In the genomic region with DNA sequence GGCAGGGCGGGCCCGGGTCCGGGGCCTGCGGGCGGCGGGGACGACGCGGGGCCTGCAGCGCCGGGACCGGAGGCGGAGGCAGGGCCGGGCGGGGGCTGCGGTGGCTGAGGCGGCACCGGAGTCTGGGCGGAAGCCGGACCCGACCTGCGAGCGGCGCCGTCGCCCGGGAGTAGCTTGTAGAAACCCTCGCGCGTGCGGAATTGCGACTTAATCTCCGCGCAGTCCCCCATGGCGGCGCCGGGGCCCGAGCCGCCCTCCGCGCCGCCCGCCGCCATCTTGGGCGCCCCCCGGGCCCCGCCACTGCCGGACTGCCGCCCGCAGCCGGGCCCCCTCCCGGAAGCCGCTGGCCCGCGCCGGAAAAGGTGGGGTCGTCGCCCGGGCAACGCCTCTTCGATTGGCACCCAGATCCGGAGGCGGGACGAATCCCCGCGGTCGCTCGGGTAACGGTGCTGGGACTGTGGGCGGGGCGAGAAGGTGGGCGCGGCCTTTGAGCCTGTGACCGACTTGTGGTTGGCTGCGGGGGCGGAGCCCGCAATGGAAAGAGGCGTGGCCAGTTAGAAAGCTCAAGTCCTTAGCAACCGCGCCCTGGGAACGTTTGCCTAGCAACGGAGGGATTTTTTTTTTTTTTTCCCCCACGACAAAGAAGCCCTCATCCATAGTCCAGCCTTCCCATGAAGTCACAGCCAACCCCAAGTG, we compare ENCODE assay signal across 8 cellular contexts. TPM values are rescaled to one million over a fixed set of nuclear protein-coding genes. Genes with fewer than 3 reads are reported as not detected.
DNase-seq lines count a peak whose midpoint lies in the region; ATAC-seq, FAIRE-seq and TF ChIP-seq lines count a peak whose summit lies in the region.

A gene with protein sequence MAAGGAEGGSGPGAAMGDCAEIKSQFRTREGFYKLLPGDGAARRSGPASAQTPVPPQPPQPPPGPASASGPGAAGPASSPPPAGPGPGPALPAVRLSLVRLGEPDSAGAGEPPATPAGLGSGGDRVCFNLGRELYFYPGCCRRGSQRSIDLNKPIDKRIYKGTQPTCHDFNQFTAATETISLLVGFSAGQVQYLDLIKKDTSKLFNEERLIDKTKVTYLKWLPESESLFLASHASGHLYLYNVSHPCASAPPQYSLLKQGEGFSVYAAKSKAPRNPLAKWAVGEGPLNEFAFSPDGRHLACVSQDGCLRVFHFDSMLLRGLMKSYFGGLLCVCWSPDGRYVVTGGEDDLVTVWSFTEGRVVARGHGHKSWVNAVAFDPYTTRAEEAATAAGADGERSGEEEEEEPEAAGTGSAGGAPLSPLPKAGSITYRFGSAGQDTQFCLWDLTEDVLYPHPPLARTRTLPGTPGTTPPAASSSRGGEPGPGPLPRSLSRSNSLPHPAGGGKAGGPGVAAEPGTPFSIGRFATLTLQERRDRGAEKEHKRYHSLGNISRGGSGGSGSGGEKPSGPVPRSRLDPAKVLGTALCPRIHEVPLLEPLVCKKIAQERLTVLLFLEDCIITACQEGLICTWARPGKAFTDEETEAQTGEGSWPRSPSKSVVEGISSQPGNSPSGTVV (minus strand): TSS at position 364 of the 696 bp plus-strand sequence. CDS start 89 bp downstream, at position 275.

- TF ChIP-seq CTCF in D721Med (IDR thresholded peaks at IDR 0.05; ENCODE audit: insufficient read depth, missing control alignments) (no peak), IMR-90 (conservative IDR thresholded peaks at IDR 0.05; ENCODE audit: low read depth, low read length) (no peak), epithelial cell of proximal tubule (conservative IDR thresholded peaks at IDR 0.05; ENCODE audit: low read depth, low read length) (no peak)

- H2AFZ ChIP-seq in IMR-90 (replicated peaks; ENCODE audit: low read length, poor library complexity): peak within 1 kb of the TSS; percentile 94

- peak within 1 kb of the TSS; percentile 94 for H3K14ac ChIP-seq in IMR-90 (replicated peaks; ENCODE audit: low read depth, low read length)

- H4K8ac ChIP-seq in IMR-90 (ENCODE audit: low read depth in 2 of 2, low read length in 2 of 2): peak within 1 kb of the TSS; percentile 50 to 90; a peak in 2 of 4 replicates

- peak within 1 kb of the TSS; percentile 86 for H3K4ac ChIP-seq in IMR-90 (ENCODE audit: low read depth, low read length)

- H2AK5ac ChIP-seq in IMR-90 (ENCODE audit: low read depth, low read length): peak within 1 kb of the TSS; percentile 98

- intact Hi-C loops in IMR-90 (cut with micrococcal nuclease): no loop called here

- peak within 1 kb of the TSS; percentile 90 for H3K23ac ChIP-seq in IMR-90 (ENCODE audit: low read depth, low read length)

- peak within 1 kb of the TSS; percentile 70 for H4K91ac ChIP-seq in IMR-90 (ENCODE audit: insufficient read depth, low read depth, low read length)

- FAIRE-seq in D721Med (lab: Jason Lieb, UNC): peak; percentile 38

- POLR2A ChIA-PET in IMR-90 (lab: Charles Lee; ENCODE audit: unreplicated experiment): interaction anchor here (0.6 to 1.5 kb wide), 6 partner anchors 8 to 155 kb away, joined by 3 to 13 read pairs (median 6); a partner anchor contains a TSS

- peaks cover 4% of the 10 kb centered on the region; the same call in 1 of the 2 replicates for H4K20me1 ChIP-seq in IMR-90 (ENCODE audit: insufficient read depth, low read length)

- peak within 1 kb of the TSS; percentile 77 for H2BK5ac ChIP-seq in IMR-90 (ENCODE audit: low read depth, low read length, poor library complexity, severe bottlenecking)

- H2BK20ac ChIP-seq in IMR-90 (ENCODE audit: low read depth, low read length): no peak within 1 kb of the TSS

- DNase-seq in D721Med (ENCODE audit: insufficient read length, low spot score) (peak; percentile 93), IMR-90 (peak; percentile 98), OCI-M1 (lab: John Stamatoyannopoulos, UW) (peak; percentile 99), activated T-cell treated with anti-CD3 and anti-CD28 coated beads for 48 hours (ENCODE audit: low read depth) (peak; percentile 99), epithelial cell of proximal tubule (ENCODE audit: low read depth) (peak; percentile 78)
- DNase-seq in stimulated activated CD8-positive, alpha-beta memory T cell treated with anti-CD3 and anti-CD28 coated beads, Interleukin-4, amount 100 ng/mL, for 48 hours: peak; percentile 100

- H3K56ac ChIP-seq in IMR-90 (ENCODE audit: extremely low read depth, insufficient read depth, low read length): peak within 1 kb of the TSS; percentile 83

- H3K4me1 ChIP-seq in IMR-90 (ENCODE audit: control insufficient read depth, insufficient read depth, low read length): peaks cover 6% of the 10 kb centered on the region
- peaks cover 19 to 22% of the 10 kb centered on the region in 2 donors for H3K4me1 ChIP-seq in mucosa of rectum (ENCODE audit: control insufficient read depth in 2 of 2, insufficient read depth in 2 of 2, low read length in 2 of 2)

- H3K9me1 ChIP-seq in IMR-90 (ENCODE audit: insufficient read depth, low read length): peaks cover 5% of the 10 kb centered on the region

- H2BK120ac ChIP-seq in IMR-90 (ENCODE audit: low read depth, low read length): peak within 1 kb of the TSS; percentile 36; the same call in 1 of the 2 replicates

- peak within 1 kb of the TSS; percentile 98 for H3K4me2 ChIP-seq in IMR-90 (ENCODE audit: low read depth, low read length)

- no peak within 1 kb of the TSS; the same call in 1 of the 2 replicates for H3K18ac ChIP-seq in IMR-90 (ENCODE audit: low read depth, low read length)

- CTCF ChIA-PET in IMR-90 (lab: Yijun Ruan, JAX): no interaction called here

- H3K27me3 ChIP-seq in IMR-90 (ENCODE audit: control insufficient read depth, insufficient read depth, low read length) (no peaks in the 10 kb centered on the region), mucosa of rectum (ENCODE audit: control insufficient read depth in 2 of 2, insufficient read depth in 2 of 2, low read length in 2 of 2) (no peaks in the 10 kb centered on the region)

- in situ Hi-C loops in IMR-90 (cut with MboI; ENCODE audit: low sequenced_read_pairs): no loop called here

- TF ChIP-seq RAD21 in IMR-90 (IDR thresholded peaks at IDR 0.05; ENCODE audit: low read length): no peak

- peak within 1 kb of the TSS; percentile 90 for H3K9ac ChIP-seq in IMR-90 (ENCODE audit: low read depth, low read length)
- peak within 1 kb of the TSS; percentile 65 to 75 for H3K9ac ChIP-seq in mucosa of rectum (ENCODE audit: low read depth in 1 of 2, low read length in 2 of 2)

- peak within 1 kb of the TSS; percentile 54 for H4K5ac ChIP-seq in IMR-90 (ENCODE audit: low read depth, low read length)

- H3K9me3 ChIP-seq in IMR-90 (ENCODE audit: control insufficient read depth, insufficient read depth, low read length) (no peaks in the 10 kb centered on the region), mucosa of rectum (ENCODE audit: control insufficient read depth in 2 of 2, low read length in 2 of 2) (no peaks in the 10 kb centered on the region)

- ATAC-seq in GM21526 (IDR thresholded peaks at IDR 0.05; ENCODE audit: low FRiP score, unreplicated experiment) (peak; percentile 73), IMR-90 (ENCODE audit: low read depth) (peak; percentile 99)

- H3K4me3 ChIP-seq in IMR-90 (ENCODE audit: insufficient read depth, low read depth, low read length): peak within 1 kb of the TSS; percentile 82
- peak within 1 kb of the TSS; percentile 97 for H3K4me3 ChIP-seq in epithelial cell of proximal tubule (ENCODE audit: low read depth, low read length)
- peak within 1 kb of the TSS; percentile 76 to 83 for H3K4me3 ChIP-seq in mucosa of rectum (ENCODE audit: low read length in 2 of 2)

- H3K36me3 ChIP-seq in IMR-90 (ENCODE audit: control insufficient read depth, insufficient read depth, low read length) (peaks cover 21% of the 10 kb centered on the region), mucosa of rectum (ENCODE audit: control insufficient read depth in 2 of 2, insufficient read depth in 2 of 2, low read length in 2 of 2) (peaks cover 7 to 16% of the 10 kb centered on the region in 2 donors)

- dilution Hi-C loops in IMR-90 (cut with HindIII; ENCODE audit: low sequenced_read_pairs, unreplicated experiment): no loop called here

- no peak within 1 kb of the TSS for H2BK15ac ChIP-seq in IMR-90 (ENCODE audit: low read depth, low read length)

- WGBS in IMR-90 (ENCODE audit: extremely low coverage in 2 of 2, insufficient read length in 1 of 2), 2 experiments: 0% methylated on average over 49 of the region's 83 CpGs; no CpG with 5 or more reads in 1 of the 2 experiments

- H3K79me1 ChIP-seq in IMR-90 (ENCODE audit: low read depth in 1 of 2, low read length in 2 of 2): peaks cover 13 to 41% of the 10 kb centered on the region in 2 experiments

- peak; percentile 88 for TF ChIP-seq POLR2A in IMR-90 (IDR thresholded peaks at IDR 0.05; ENCODE audit: low read depth, low read length)

- TSS peak; percentile 23 for BruUV-seq in IMR-90 (replicated peaks; lab: Mats Ljungman, UMichigan)

- H3K27ac ChIP-seq in IMR-90 (ENCODE audit: insufficient read depth, low read length) (peak within 1 kb of the TSS; percentile 84), mucosa of rectum (ENCODE audit: low read depth in 2 of 2, low read length in 2 of 2) (peak within 1 kb of the TSS in 1 of 2 donors; percentile 0)

- H2AK9ac ChIP-seq in IMR-90 (replicated peaks; ENCODE audit: low read depth, low read length, poor library complexity): peak within 1 kb of the TSS; percentile 95

TF ChIP-seq in IMR-90, 13 proteins besides CTCF, POLR2A, EP300 and RAD21 (continues in another document):
- peak; percentile 86; the same call in 1 of the 2 replicates for TF ChIP-seq MAZ (IDR thresholded peaks at IDR 0.05; ENCODE audit: borderline replicate concordance, low read depth, low read length)
- TF ChIP-seq, protein P1, sequence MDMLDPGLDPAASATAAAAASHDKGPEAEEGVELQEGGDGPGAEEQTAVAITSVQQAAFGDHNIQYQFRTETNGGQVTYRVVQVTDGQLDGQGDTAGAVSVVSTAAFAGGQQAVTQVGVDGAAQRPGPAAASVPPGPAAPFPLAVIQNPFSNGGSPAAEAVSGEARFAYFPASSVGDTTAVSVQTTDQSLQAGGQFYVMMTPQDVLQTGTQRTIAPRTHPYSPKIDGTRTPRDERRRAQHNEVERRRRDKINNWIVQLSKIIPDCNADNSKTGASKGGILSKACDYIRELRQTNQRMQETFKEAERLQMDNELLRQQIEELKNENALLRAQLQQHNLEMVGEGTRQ (IDR thresholded peaks at IDR 0.05; ENCODE audit: low read depth, low read length): peak; percentile 32; the same call in 1 of the 2 replicates
- TF ChIP-seq SMC3 (IDR thresholded peaks at IDR 0.05; ENCODE audit: low read depth, low read length): no peak
- TF ChIP-seq CEBPB (IDR thresholded peaks at IDR 0.05; ENCODE audit: low read depth, low read length): no peak
- no peak for TF ChIP-seq CHD1 (IDR thresholded peaks at IDR 0.05; ENCODE audit: low read depth, low read length)
- TF ChIP-seq NFE2L2 (IDR thresholded peaks at IDR 0.05; ENCODE audit: low read depth, low read length): no peak
- peak; percentile 37; the same call in 1 of the 2 replicates for TF ChIP-seq MXI1 (IDR thresholded peaks at IDR 0.05; ENCODE audit: borderline replicate concordance, low read depth, low read length)
- TF ChIP-seq RFX5 (IDR thresholded peaks at IDR 0.05; ENCODE audit: low read depth, low read length): no peak

RNA-seq across cellular contexts. Expression of the gene that starts here (rescaled TPM):
- 9.7 and 10.0 TPM in 2 replicates for total RNA-seq in IMR-90 (2012; rRNA removed)
- polyA plus RNA-seq in IMR-90 (2012; rRNA removed): 28.5 and 33.1 TPM in 2 replicates
- 16.5 and 25.3 TPM in 2 replicates for polyA plus RNA-seq in IMR-90 (2012; cell fraction: cytosol; rRNA removed)
- 159 and 263 TPM in 2 replicates for polyA plus RNA-seq in IMR-90 (2012; cell fraction: nucleus; rRNA removed; ENCODE audit: low replicate concordance)
- 35.7 and 38.8 TPM in 2 replicates for total RNA-seq in epithelial cell of proximal tubule
